Comparison of ENCODE assay signal across 8 cellular contexts in the genomic region with DNA sequence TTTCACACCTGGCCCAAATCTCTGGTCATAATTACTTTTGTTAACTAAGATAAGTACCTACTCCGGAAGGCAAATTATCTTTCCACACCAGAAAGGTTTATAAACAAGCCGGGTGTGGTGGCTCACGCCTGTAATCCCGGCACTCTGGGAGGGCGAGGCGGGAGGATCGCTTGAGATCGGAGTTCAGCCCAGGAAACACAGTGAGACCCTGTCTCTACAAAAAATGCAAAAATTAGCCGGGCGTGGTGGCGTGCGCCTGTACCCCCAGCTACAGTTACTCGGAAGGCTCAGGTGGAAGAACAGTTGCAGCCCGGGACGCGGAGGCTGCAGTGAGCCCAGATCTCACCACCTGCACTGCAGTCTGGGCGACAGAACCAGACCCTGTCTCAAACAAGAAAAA. TPM values are rescaled to one million over a fixed set of nuclear protein-coding genes. Genes with fewer than 3 reads are reported as not detected.
DNase-seq lines count a peak whose midpoint lies in the region; ATAC-seq and TF ChIP-seq lines count a peak whose summit lies in the region.

No MANE protein-coding gene starts in this region.

- peaks cover 54% of the 10 kb centered on the region for H3K4me1 Mint-ChIP-seq in activated CD4-positive, alpha-beta memory T cell treated with anti-CD3 and anti-CD28 coated beads, Interleukin-2, amount 10 ng/mL, durations not matched to agents 7 days and 5 days

- intact Hi-C loops in Right ventricle myocardium inferior (cut with DNase I) (no loop called here), left colon (cut with DNase I, micrococcal nuclease) (no loop called here), transverse colon (cut with DNase I; ENCODE audit: low total_unique reads) (no loop called here)

- TF ChIP-seq EP300 in transverse colon (IDR thresholded peaks at IDR 0.05; ENCODE audit: low read depth), result no peak
- no peak for TF ChIP-seq EP300 in tibial nerve (IDR thresholded peaks at IDR 0.05)

- H3K36me3 ChIP-seq in cardiac muscle cell, result no peaks in the 10 kb centered on the region
- H3K36me3 ChIP-seq in transverse colon, result no peaks in the 10 kb centered on the region
- peaks cover 0 to 4% (median 0%) of the 10 kb centered on the region in 3 donors for H3K36me3 ChIP-seq in tibial nerve

- H3K27ac ChIP-seq in cardiac muscle cell (no peak overlapping the region), transverse colon (peak overlapping the region; percentile 61 to 97 (median 94)), tibial nerve (peak overlapping the region in 1 of 4 donors; percentile 99)

- DNase-seq in cardiac muscle cell (ENCODE audit: low read depth in 1 of 2, low spot score in 1 of 2), result no peak
- no peak for DNase-seq in Right ventricle myocardium inferior (ENCODE audit: missing footprints)
- DNase-seq in activated CD4-positive, alpha-beta memory T cell treated with anti-CD3 and anti-CD28 coated beads, Interleukin-2, amount 10 ng/mL, durations not matched to agents 7 days and 5 days, result peak; percentile 25
- peak; percentile 38 to 47 for DNase-seq in left colon
- peak; percentile 38 for DNase-seq in transverse colon
- no peak for DNase-seq in tibial nerve (ENCODE audit: low spot score in 2 of 2)
- DNase-seq in NOMO-1 treated with dmso at 0.1 percent for 144 hours (lab: John Stamatoyannopoulos, UW; ENCODE audit: unreplicated experiment), result no peak

- TF ChIP-seq POLR2A in transverse colon (IDR thresholded peaks at IDR 0.05) (no peak), tibial nerve (IDR thresholded peaks at IDR 0.05) (no peak)

- in situ Hi-C loops in transverse colon (cut with MboI; ENCODE audit: low pct_ligation_motif_present in 1 of 4, low pct_unique_long_range_greater_than_20kb in 1 of 4, low sequenced_read_pairs in 3 of 4), result no loop called here

- H3K4me1 ChIP-seq in cardiac muscle cell (ENCODE audit: low read depth) (peaks cover 46% of the 10 kb centered on the region), transverse colon (peaks cover 30 to 76% (median 41%) of the 10 kb centered on the region in 4 donors), tibial nerve (peaks cover 0 to 71% (median 28%) of the 10 kb centered on the region in 4 donors)

- peak overlapping the region; percentile 57 for H3K4me3 ChIP-seq in cardiac muscle cell
- H3K4me3 ChIP-seq in transverse colon, result peak overlapping the region in 3 of 4 donors; percentile 15 to 89 (median 83)
- H3K4me3 ChIP-seq in tibial nerve, result peak overlapping the region in 1 of 4 donors; percentile 85

- H3K9me3 Mint-ChIP-seq in activated CD4-positive, alpha-beta memory T cell treated with anti-CD3 and anti-CD28 coated beads, Interleukin-2, amount 10 ng/mL, durations not matched to agents 7 days and 5 days, result no peaks in the 10 kb centered on the region

- POLR2A ChIA-PET in activated CD4-positive, alpha-beta memory T cell treated with anti-CD3 and anti-CD28 coated beads, Interleukin-2, amount 10 ng/mL, durations not matched to agents 7 days and 5 days (lab: Charles Lee), result interaction anchor here (0.6 to 2.8 kb wide), 7 partner anchors 10 to 474 kb away, joined by 3 to 17 read pairs (median 4); a partner anchor contains a TSS

- no peak overlapping the region for H3K4me3 Mint-ChIP-seq in activated CD4-positive, alpha-beta memory T cell treated with anti-CD3 and anti-CD28 coated beads, Interleukin-2, amount 10 ng/mL, durations not matched to agents 7 days and 5 days

- 41 to 44% methylated on average over 9 to 17 of the region's 17 CpGs for WGBS in transverse colon (ENCODE audit: low coverage in 1 of 2), 2 donors
- 79 to 84% methylated on average over 17 of the region's 17 CpGs for WGBS in tibial nerve, 2 donors

- H3K9me3 ChIP-seq in cardiac muscle cell (ENCODE audit: low read depth), result no peaks in the 10 kb centered on the region
- no peaks in the 10 kb centered on the region for H3K9me3 ChIP-seq in transverse colon
- H3K9me3 ChIP-seq in tibial nerve, result no peaks in the 10 kb centered on the region

- TF ChIP-seq CTCF in cardiac muscle cell (IDR thresholded peaks at IDR 0.05; ENCODE audit: low read depth, low read length) (no peak), transverse colon (IDR thresholded peaks at IDR 0.05) (no peak), tibial nerve (IDR thresholded peaks at IDR 0.05) (no peak)

- H3K27me3 ChIP-seq in cardiac muscle cell (no peaks in the 10 kb centered on the region), transverse colon (no peaks in the 10 kb centered on the region), tibial nerve (no peaks in the 10 kb centered on the region)

- peak overlapping the region; percentile 62 for H3K27ac Mint-ChIP-seq in activated CD4-positive, alpha-beta memory T cell treated with anti-CD3 and anti-CD28 coated beads, Interleukin-2, amount 10 ng/mL, durations not matched to agents 7 days and 5 days

- peaks cover 42% of the 10 kb centered on the region for H3K36me3 Mint-ChIP-seq in activated CD4-positive, alpha-beta memory T cell treated with anti-CD3 and anti-CD28 coated beads, Interleukin-2, amount 10 ng/mL, durations not matched to agents 7 days and 5 days (ENCODE audit: low read depth)

- CTCF ChIA-PET in activated CD4-positive, alpha-beta memory T cell treated with anti-CD3 and anti-CD28 coated beads, Interleukin-2, amount 10 ng/mL, durations not matched to agents 7 days and 5 days (lab: Charles Lee), result interaction anchor here (0.8 to 2.6 kb wide), 4 partner anchors 22 to 303 kb away, joined by 3 to 21 read pairs (median 6); a partner anchor contains a TSS

- H3K27me3 Mint-ChIP-seq in activated CD4-positive, alpha-beta memory T cell treated with anti-CD3 and anti-CD28 coated beads, Interleukin-2, amount 10 ng/mL, durations not matched to agents 7 days and 5 days, result no peaks in the 10 kb centered on the region

- ATAC-seq in Right ventricle myocardium inferior (no peak), left colon (no peak), GM19324 (IDR thresholded peaks at IDR 0.05; ENCODE audit: low FRiP score, unreplicated experiment) (no peak)

RNA-seq across cellular contexts. Expression of a gene that starts 2.1 kb away (rescaled TPM):
- total RNA-seq in cardiac muscle cell (27.3 and 35.8 TPM in 2 replicates), Right ventricle myocardium inferior (71.4 TPM), left colon (100 to 1,000 TPM in 1 of 2 donors, 10 to 100 TPM in 1; 99.4 to 109 TPM), transverse colon (10 to 100 TPM; 62.5 to 92.7 (median 70.5) TPM), tibial nerve (10 to 100 TPM; 62.0 to 78.2 (median 73.5) TPM)
- polyA plus RNA-seq in cardiac muscle cell, result 18.4 and 20.1 TPM in 2 replicates
- 100 to 1,000 TPM; 141 to 147 TPM for total RNA-seq in activated CD4-positive, alpha-beta memory T cell treated with anti-CD3 and anti-CD28 coated beads, Interleukin-2, amount 10 ng/mL, durations not matched to agents 7 days and 5 days

Comparison
In these comparisons a context has a peak if more than half of its experiments do, and no peak if none do; other contexts are left out.
1. DNase-seq: peak in activated CD4-positive, alpha-beta memory T cell treated with anti-CD3 and anti-CD28 coated beads, Interleukin-2, amount 10 ng/mL, durations not matched to agents 7 days and 5 days (single experiment), left colon (2 of 2) and transverse colon (single experiment); none in cardiac muscle cell (0 of 2), Right ventricle myocardium inferior (single experiment), tibial nerve (0 of 2) and NOMO-1 treated with dmso at 0.1 percent for 144 hours (single experiment).